Comparison of ENCODE assay signal across 1 cellular context in genomic region chr2:58895849-58896248, GRCh38.
TF ChIP-seq lines count a peak whose summit lies in the region.

No MANE protein-coding gene starts in this region.

TF ChIP-seq in GM23338, 12 proteins besides CTCF, POLR2A, EP300 and RAD21 (continued from another document):
- TF ChIP-seq REST (IDR thresholded peaks at IDR 0.05; ENCODE audit: unreplicated experiment) = no peak
- TF ChIP-seq ZNF462 (CRISPR knock-in tag; IDR thresholded peaks at IDR 0.05) = no peak
- no peak for TF ChIP-seq ZNF331 (CRISPR knock-in tag; IDR thresholded peaks at IDR 0.05; ENCODE audit: low read depth)
- TF ChIP-seq ZNF114 (CRISPR knock-in tag; IDR thresholded peaks at IDR 0.05) = no peak
- no peak for TF ChIP-seq EZH2phosphoT487 (IDR thresholded peaks at IDR 0.05; ENCODE audit: unreplicated experiment)
- TF ChIP-seq ETS1 (IDR thresholded peaks at IDR 0.05) = no peak
- TF ChIP-seq POLR2AphosphoS5 (IDR thresholded peaks at IDR 0.05; ENCODE audit: low read depth) = no peak
- no peak for TF ChIP-seq EZH2 (IDR thresholded peaks at IDR 0.05; ENCODE audit: low read depth, unreplicated experiment)
- TF ChIP-seq JUNB (IDR thresholded peaks at IDR 0.05; ENCODE audit: unreplicated experiment) = no peak
- no peak for TF ChIP-seq NANOG (IDR thresholded peaks at IDR 0.05; ENCODE audit: borderline replicate concordance)
TF ChIP-seq in GM23338: peak in this region for 0.
